Comparison of ENCODE assay signal across 18 cellular contexts in genomic region chr3:127067116-127067910, GRCh38.
DNase-seq lines count a peak whose midpoint lies in the region; ATAC-seq and TF ChIP-seq lines count a peak whose summit lies in the region.
"Had no signal": no experiment of that assay in that cellular context is flagged by ENCODE, and none has a peak within 500 bp of the region (broad histone marks: within the 10 kb centered on the region; RNA-seq: fewer than 3 reads in every experiment).

No MANE protein-coding gene starts in this region.

- H2BK12ac ChIP-seq in neuronal stem cell (ENCODE audit: low read length), result no peak overlapping the region

- peaks cover 52% of the 10 kb centered on the region for H3K4me1 Mint-ChIP-seq in brain
- no peaks in the 10 kb centered on the region for H3K4me1 Mint-ChIP-seq in activated T-helper 1 cell treated with anti-CD3 and anti-CD28 coated beads, Interleukin-12 subunit alpha, Interleukin-12 subunit beta, Interleukin-2, Interleukin-4 antibody, amounts not matched to agents 30 ng/mL and 10 ng/mL and 1 ng/mL, durations not matched to agents 14 hours and 24 hours and 36 hours (ENCODE audit: low read depth)

- peak overlapping the region; percentile 32 for H3K14ac ChIP-seq in neuronal stem cell (ENCODE audit: low read length)

- H3K4ac ChIP-seq in neuronal stem cell (ENCODE audit: low read length), result no peak overlapping the region

- ATAC-seq in left lobe of liver, result no peak
- ATAC-seq in HG03139 (IDR thresholded peaks at IDR 0.05; ENCODE audit: unreplicated experiment), result no peak
- ATAC-seq: HepG2 had no signal

- DNase-seq in NCI-H1417 (lab: John Stamatoyannopoulos, UW), result peak; percentile 14 to 80 (median 31)
- DNase-seq in NCI-H1417 treated with DMSO at 0.1 percent for 48 hours (lab: John Stamatoyannopoulos, UW), result no peak
- DNase-seq in COLO668 (lab: John Stamatoyannopoulos, UW; ENCODE audit: unreplicated experiment), result peak; percentile 9
- DNase-seq in neuronal stem cell (ENCODE audit: low spot score), result no peak
- no peak for DNase-seq in left lobe of liver (ENCODE audit: low spot score)
- no peak for DNase-seq in activated T-helper 1 cell treated with anti-CD3 and anti-CD28 coated beads, Interleukin-12 subunit alpha, Interleukin-12 subunit beta, Interleukin-2, Interleukin-4 antibody, amounts not matched to agents 30 ng/mL and 10 ng/mL and 1 ng/mL, durations not matched to agents 14 hours and 24 hours and 36 hours (ENCODE audit: low spot score)
- DNase-seq: C1 segment of cervical spinal cord, H9, Karpas-422, MM.1S, NCI-H1105 treated with DMSO at 0.1 percent for 48 hours, NCI-H446 treated with DMSO at 0.1 percent for 48 hours, NCI-H82, SHP77 treated with DMSO at 0.1 percent for 48 hours had no signal

- H3K27me3 Mint-ChIP-seq in brain, result peaks cover 11% of the 10 kb centered on the region
- peaks cover 5% of the 10 kb centered on the region for H3K27me3 Mint-ChIP-seq in activated T-helper 1 cell treated with anti-CD3 and anti-CD28 coated beads, Interleukin-12 subunit alpha, Interleukin-12 subunit beta, Interleukin-2, Interleukin-4 antibody, amounts not matched to agents 30 ng/mL and 10 ng/mL and 1 ng/mL, durations not matched to agents 14 hours and 24 hours and 36 hours (ENCODE audit: insufficient read depth)

- H3K9me3 ChIP-seq in neuronal stem cell (replicated peaks in 1 of 2; ENCODE audit: control insufficient read depth in 2 of 2, insufficient read depth in 1 of 2, low read depth in 1 of 2, low read length in 2 of 2), result no peaks in the 10 kb centered on the region
- H3K9me3 ChIP-seq: Peyer's patch had no signal

- no peak for TF ChIP-seq CTCF in brain (conservative IDR thresholded peaks at IDR 0.05)

- H3K36me3 Mint-ChIP-seq in brain, result no peaks in the 10 kb centered on the region
- H3K36me3 Mint-ChIP-seq in activated T-helper 1 cell treated with anti-CD3 and anti-CD28 coated beads, Interleukin-12 subunit alpha, Interleukin-12 subunit beta, Interleukin-2, Interleukin-4 antibody, amounts not matched to agents 30 ng/mL and 10 ng/mL and 1 ng/mL, durations not matched to agents 14 hours and 24 hours and 36 hours (ENCODE audit: low read depth), result no peaks in the 10 kb centered on the region

- peak overlapping the region; percentile 15 for H2AK5ac ChIP-seq in neuronal stem cell (ENCODE audit: low read depth, low read length)

- no CpG with 5 or more reads among the region's 10 CpGs for WGBS in neuronal stem cell (ENCODE audit: extremely low coverage in 2 of 2, insufficient read length in 2 of 2, insufficient replicate concordance in 1 of 2), 2 donors

- no peak overlapping the region for H3K4me3 ChIP-seq in neuronal stem cell (ENCODE audit: low read length in 2 of 2)
- H3K4me3 ChIP-seq: Peyer's patch had no signal

- H4K91ac ChIP-seq in neuronal stem cell (ENCODE audit: low read depth, low read length, poor library complexity), result no peak overlapping the region

- no peak overlapping the region for H3K23ac ChIP-seq in neuronal stem cell (ENCODE audit: low read depth, low read length, poor library complexity)

- peak overlapping the region in 3 of 5 experiments; percentile 14 to 97 (median 28) for H3K27ac Mint-ChIP-seq in brain
- no peak overlapping the region for H3K27ac Mint-ChIP-seq in activated T-helper 1 cell treated with anti-CD3 and anti-CD28 coated beads, Interleukin-12 subunit alpha, Interleukin-12 subunit beta, Interleukin-2, Interleukin-4 antibody, amounts not matched to agents 30 ng/mL and 10 ng/mL and 1 ng/mL, durations not matched to agents 14 hours and 24 hours and 36 hours
- H3K27ac Mint-ChIP-seq: H9 had no signal

- H3K4me3 Mint-ChIP-seq in brain, result no peak overlapping the region
- H3K4me3 Mint-ChIP-seq in activated T-helper 1 cell treated with anti-CD3 and anti-CD28 coated beads, Interleukin-12 subunit alpha, Interleukin-12 subunit beta, Interleukin-2, Interleukin-4 antibody, amounts not matched to agents 30 ng/mL and 10 ng/mL and 1 ng/mL, durations not matched to agents 14 hours and 24 hours and 36 hours, result no peak overlapping the region
- H3K4me3 Mint-ChIP-seq: H9 had no signal

- H3K18ac ChIP-seq in neuronal stem cell (ENCODE audit: low read length), result no peak overlapping the region

- intact Hi-C loops in activated T-helper 1 cell treated with anti-CD3 and anti-CD28 coated beads, Interleukin-12 subunit alpha, Interleukin-12 subunit beta, Interleukin-2, Interleukin-4 antibody, amounts not matched to agents 30 ng/mL and 10 ng/mL and 1 ng/mL, durations not matched to agents 14 hours and 24 hours and 36 hours (cut with micrococcal nuclease), result no loop called here

- H3K79me1 ChIP-seq in neuronal stem cell (ENCODE audit: low read depth, low read length), result no peaks in the 10 kb centered on the region

- H2BK5ac ChIP-seq in neuronal stem cell (ENCODE audit: low read length), result no peak overlapping the region

- no peak overlapping the region for H2BK120ac ChIP-seq in neuronal stem cell (ENCODE audit: low read depth, low read length)

- H3K27ac ChIP-seq in neuronal stem cell (replicated peaks; ENCODE audit: low read length), result no peak overlapping the region
- H3K27ac ChIP-seq: Peyer's patch had no signal

- H3K4me1 ChIP-seq in neuronal stem cell (ENCODE audit: control insufficient read depth in 2 of 2, insufficient read depth in 1 of 2, low read depth in 1 of 2, low read length in 2 of 2), result peaks cover 0 to 2% of the 10 kb centered on the region in 2 donors
- H3K4me1 ChIP-seq: Peyer's patch had no signal

- no peak overlapping the region for H4K8ac ChIP-seq in neuronal stem cell (ENCODE audit: low read depth, low read length)

- no peaks in the 10 kb centered on the region for H3K36me3 ChIP-seq in neuronal stem cell (replicated peaks in 1 of 2; ENCODE audit: control insufficient read depth in 2 of 2, insufficient read depth in 2 of 2, low read length in 2 of 2)
- H3K36me3 ChIP-seq: Peyer's patch had no signal

- H3K9ac ChIP-seq in neuronal stem cell (ENCODE audit: low read depth, low read length, poor library complexity), result no peak overlapping the region

- peaks cover 0 to 3% (median 0%) of the 10 kb centered on the region in 5 experiments for H3K9me3 Mint-ChIP-seq in brain
- H3K9me3 Mint-ChIP-seq in activated T-helper 1 cell treated with anti-CD3 and anti-CD28 coated beads, Interleukin-12 subunit alpha, Interleukin-12 subunit beta, Interleukin-2, Interleukin-4 antibody, amounts not matched to agents 30 ng/mL and 10 ng/mL and 1 ng/mL, durations not matched to agents 14 hours and 24 hours and 36 hours, result no peaks in the 10 kb centered on the region
- H3K9me3 Mint-ChIP-seq: H9 had no signal

- H2BK15ac ChIP-seq in neuronal stem cell (ENCODE audit: low read length), result no peak overlapping the region

- no peak overlapping the region for H3K4me2 ChIP-seq in neuronal stem cell (ENCODE audit: insufficient read depth, low read length, poor library complexity, severe bottlenecking)

- no peak overlapping the region for H2AFZ ChIP-seq in neuronal stem cell (ENCODE audit: low read length)

- H3K27me3 ChIP-seq in neuronal stem cell (ENCODE audit: control insufficient read depth in 3 of 3, insufficient read depth in 3 of 3, low read depth in 1 of 3, low read length in 3 of 3), result peaks cover 0 to 14% (median 0%) of the 10 kb centered on the region in 3 experiments
- H3K27me3 ChIP-seq: Peyer's patch had no signal

Comparison
In these comparisons a context has a peak if more than half of its experiments do, and no peak if none do; other contexts are left out.
1. DNase-seq: peak in NCI-H1417 (3 of 3) and COLO668 (single experiment); none in NCI-H1417 treated with DMSO at 0.1 percent for 48 hours (single experiment), neuronal stem cell (single experiment), left lobe of liver (single experiment) and activated T-helper 1 cell treated with anti-CD3 and anti-CD28 coated beads, Interleukin-12 subunit alpha, Interleukin-12 subunit beta, Interleukin-2, Interleukin-4 antibody, amounts not matched to agents 30 ng/mL and 10 ng/mL and 1 ng/mL, durations not matched to agents 14 hours and 24 hours and 36 hours (single experiment).